Comparison of ENCODE assay signal across 7 cellular contexts in genomic region chr10:110857265-110858158, GRCh38. TPM values are rescaled to one million over a fixed set of nuclear protein-coding genes. Genes with fewer than 3 reads are reported as not detected.
A peak's percentile ranks its signal among the peaks of the same experiment; 100 is the strongest.
DNase-seq lines count a peak whose midpoint lies in the region; ATAC-seq and TF ChIP-seq lines count a peak whose summit lies in the region.

No MANE protein-coding gene starts in this region.

- no peaks in the 10 kb centered on the region for H3K36me3 ChIP-seq in gastrocnemius medialis

- TF ChIP-seq CTCF in fibroblast of mammary gland (conservative IDR thresholded peaks at IDR 0.05; ENCODE audit: control insufficient read depth, insufficient read depth, low read depth, low read length) (no peak), gastrocnemius medialis (IDR thresholded peaks at IDR 0.05 in 4 of 5, conservative IDR thresholded peaks at IDR 0.05 in 1 of 5) (no peak), GM10266 (IDR thresholded peaks at IDR 0.05; ENCODE audit: control insufficient read depth, insufficient read depth, low read depth, missing control alignments) (no peak)

- H3K4me1 ChIP-seq in gastrocnemius medialis: peaks cover 15 to 17% of the 10 kb centered on the region in 2 donors

- intact Hi-C loops in gastrocnemius medialis (cut with DNase I; ENCODE audit: low total_unique reads): no loop called here

- no peaks in the 10 kb centered on the region for H3K9me3 ChIP-seq in gastrocnemius medialis

- in situ Hi-C loops in gastrocnemius medialis (cut with MboI; ENCODE audit: low sequenced_read_pairs in 4 of 4): no loop called here

- H3K4me3 ChIP-seq in fibroblast of mammary gland (ENCODE audit: control insufficient read depth, low read depth, low read length): no peak overlapping the region
- H3K4me3 ChIP-seq in gastrocnemius medialis: no peak overlapping the region

- no peak overlapping the region for H3K27ac ChIP-seq in gastrocnemius medialis

- no peak for TF ChIP-seq POLR2A in GM18505 (IDR thresholded peaks at IDR 0.05; ENCODE audit: borderline replicate concordance, extremely low read depth, insufficient read depth, insufficient read length)
- no peak for TF ChIP-seq POLR2A in gastrocnemius medialis (IDR thresholded peaks at IDR 0.05)

- no peaks in the 10 kb centered on the region for H3K27me3 ChIP-seq in gastrocnemius medialis

- ATAC-seq in GM18505 (IDR thresholded peaks at IDR 0.05; ENCODE audit: unreplicated experiment) (peak; percentile 38), HG03432 (IDR thresholded peaks at IDR 0.05; ENCODE audit: unreplicated experiment) (peak; percentile 33), gastrocnemius medialis (peak; percentile 29 to 77), GM19452 (IDR thresholded peaks at IDR 0.05; ENCODE audit: unreplicated experiment) (no peak)

- DNase-seq in SHP77 treated with DMSO at 0.1 percent for 48 hours (lab: John Stamatoyannopoulos, UW) (peak; percentile 39), fibroblast of mammary gland (ENCODE audit: low read depth) (peak; percentile 74), gastrocnemius medialis (no peak), GM10266 (ENCODE audit: extremely low spot score) (no peak)

RNA-seq across cellular contexts. Expression of gene PDCD4, which starts 14.2 kb away (rescaled TPM):
- total RNA-seq in gastrocnemius medialis: 10 to 100 TPM in 1 of 4 donors, 1 to 10 TPM in 3; 6.4 to 15.6 (median 9.8) TPM

Comparison
In these comparisons a context has a peak if more than half of its experiments do, and no peak if none do; other contexts are left out.
1. DNase-seq: peak in SHP77 treated with DMSO at 0.1 percent for 48 hours (single experiment) and fibroblast of mammary gland (single experiment); none in gastrocnemius medialis (0 of 2) and GM10266 (single experiment).